In genomic region chr16:12546918-12547607, GRCh38 we compare ENCODE assay signal across 9 cellular contexts.
DNase-seq lines count a peak whose midpoint lies in the region; ATAC-seq, FAIRE-seq and TF ChIP-seq lines count a peak whose summit lies in the region.
"Had no signal": no experiment of that assay in that cellular context is flagged by ENCODE, and none has a peak within 500 bp of the region (broad histone marks: within the 10 kb centered on the region; RNA-seq: fewer than 3 reads in every experiment).

No MANE protein-coding gene starts in this region.

- H3K4me3 Mint-ChIP-seq in activated CD4-positive, alpha-beta memory T cell treated with anti-CD3 and anti-CD28 coated beads, Interleukin-2, amount 10 ng/mL, durations not matched to agents 7 days and 5 days, result peak overlapping the region; percentile 32

- intact Hi-C loops in thyroid gland (cut with DNase I), result no loop called here

- POLR2A ChIA-PET in activated CD4-positive, alpha-beta memory T cell treated with anti-CD3 and anti-CD28 coated beads, Interleukin-2, amount 10 ng/mL, durations not matched to agents 7 days and 5 days (lab: Charles Lee), result interaction anchor here (13.5 kb wide), 1 partner anchor 11 kb away, joined by 132 read pairs; no protein-coding TSS in a partner anchor

- peaks cover 89% of the 10 kb centered on the region for H3K4me1 Mint-ChIP-seq in activated CD4-positive, alpha-beta memory T cell treated with anti-CD3 and anti-CD28 coated beads, Interleukin-2, amount 10 ng/mL, durations not matched to agents 7 days and 5 days

- peak; percentile 87 for FAIRE-seq in GM12892 (lab: Jason Lieb, UNC)
- FAIRE-seq in H54 (lab: Jason Lieb, UNC), result no peak

- no peaks in the 10 kb centered on the region for H3K9me3 ChIP-seq in thyroid gland

- H3K4me3 ChIP-seq in thyroid gland (replicated peaks in 1 of 3), result no peak overlapping the region

- H3K4me1 ChIP-seq in thyroid gland, result no peaks in the 10 kb centered on the region

- 78 to 86% methylated on average over 5 of the region's 5 CpGs for WGBS in thyroid gland, 2 donors

- no peaks in the 10 kb centered on the region for H3K36me3 ChIP-seq in thyroid gland

- peak overlapping the region; percentile 67 for H3K27ac Mint-ChIP-seq in activated CD4-positive, alpha-beta memory T cell treated with anti-CD3 and anti-CD28 coated beads, Interleukin-2, amount 10 ng/mL, durations not matched to agents 7 days and 5 days

- ATAC-seq in GM19452 (IDR thresholded peaks at IDR 0.05; ENCODE audit: unreplicated experiment) (peak; percentile 62), HG03135 (IDR thresholded peaks at IDR 0.05; ENCODE audit: unreplicated experiment) (peak; percentile 70)

- no peaks in the 10 kb centered on the region for H3K27me3 ChIP-seq in thyroid gland

- no peaks in the 10 kb centered on the region for H3K27me3 Mint-ChIP-seq in activated CD4-positive, alpha-beta memory T cell treated with anti-CD3 and anti-CD28 coated beads, Interleukin-2, amount 10 ng/mL, durations not matched to agents 7 days and 5 days

- TF ChIP-seq CTCF in thyroid gland (IDR thresholded peaks at IDR 0.05), result no peak

- H3K36me3 Mint-ChIP-seq in activated CD4-positive, alpha-beta memory T cell treated with anti-CD3 and anti-CD28 coated beads, Interleukin-2, amount 10 ng/mL, durations not matched to agents 7 days and 5 days (ENCODE audit: low read depth), result peaks cover 36% of the 10 kb centered on the region

- TF ChIP-seq POLR2A in GM12892 (IDR thresholded peaks at IDR 0.05; ENCODE audit: low read depth, low read length) (no peak; the same call in 1 of the 2 replicates), H54 (IDR thresholded peaks at IDR 0.05; ENCODE audit: low read depth, low read length) (no peak), thyroid gland (IDR thresholded peaks at IDR 0.05) (no peak)

- H3K9me3 Mint-ChIP-seq in activated CD4-positive, alpha-beta memory T cell treated with anti-CD3 and anti-CD28 coated beads, Interleukin-2, amount 10 ng/mL, durations not matched to agents 7 days and 5 days, result no peaks in the 10 kb centered on the region

- DNase-seq in GM12892 (ENCODE audit: insufficient read length) (peak; percentile 47), AG20443 (ENCODE audit: low spot score) (no peak), H54 (ENCODE audit: insufficient read length, low spot score) (no peak), thyroid gland (no peak), SIG-M5 (lab: John Stamatoyannopoulos, UW) (no peak)
- no peak for DNase-seq in activated CD4-positive, alpha-beta memory T cell treated with anti-CD3 and anti-CD28 coated beads, Interleukin-2, amount 10 ng/mL, durations not matched to agents 7 days and 5 days

- CTCF ChIA-PET in activated CD4-positive, alpha-beta memory T cell treated with anti-CD3 and anti-CD28 coated beads, Interleukin-2, amount 10 ng/mL, durations not matched to agents 7 days and 5 days (lab: Charles Lee), result interaction anchor here (2.1 kb wide), 1 partner anchor 26 kb away, joined by 5 read pairs; no protein-coding TSS in a partner anchor

- H3K27ac ChIP-seq in thyroid gland, result no peak overlapping the region
- H3K27ac ChIP-seq: RWPE1 had no signal
